Comparison of ENCODE assay signal across 21 cellular contexts in genomic region chr9:2479056-2479565, GRCh38.
DNase-seq lines count a peak whose midpoint lies in the region; ATAC-seq, FAIRE-seq and TF ChIP-seq lines count a peak whose summit lies in the region.
"Had no signal": no experiment of that assay in that cellular context is flagged by ENCODE, and none has a peak within 500 bp of the region (broad histone marks: within the 10 kb centered on the region; RNA-seq: fewer than 3 reads in every experiment).

No MANE protein-coding gene starts in this region.

- TF ChIP-seq POLR2A in A549 (IDR thresholded peaks at IDR 0.05; ENCODE audit: low read length), result no peak

- H3K27me3 ChIP-seq in bronchial epithelial cell (ENCODE audit: control insufficient read depth, insufficient read depth, low read length), result no peaks in the 10 kb centered on the region

- no peaks in the 10 kb centered on the region for H3K36me3 ChIP-seq in bronchial epithelial cell (ENCODE audit: control insufficient read depth, insufficient read depth, low read length)

- no peak for TF ChIP-seq RAD21 in A549 (conservative IDR thresholded peaks at IDR 0.05 in 1 of 2, IDR thresholded peaks at IDR 0.05 in 1 of 2)

- 73% methylated on average over 2 of the region's 2 CpGs for WGBS in A549 (ENCODE audit: missing lambda C conversion rate)

- POLR2A ChIA-PET in A549 (lab: Yijun Ruan, JAX) (no interaction called here), T-cell (lab: Charles Lee) (no interaction called here)

- no peaks in the 10 kb centered on the region for H3K36me3 Mint-ChIP-seq in T-cell
- H3K36me3 Mint-ChIP-seq: CD8-positive, alpha-beta T cell had no signal

- H3K4me1 ChIP-seq in A549, result peaks cover 24% of the 10 kb centered on the region

- TF ChIP-seq EP300 in A549 (IDR thresholded peaks at IDR 0.05), result no peak

- TF ChIP-seq CTCF in 22Rv1 (IDR thresholded peaks at IDR 0.05) (no peak), A549 (IDR thresholded peaks at IDR 0.05) (no peak), bronchial epithelial cell (IDR thresholded peaks at IDR 0.05; ENCODE audit: insufficient read depth, low read length, severe bottlenecking) (no peak)

- H3K27ac Mint-ChIP-seq in T-cell, result no peak overlapping the region
- H3K27ac Mint-ChIP-seq: CD8-positive, alpha-beta T cell; HFFc6; T-helper 2 cell treated with Interferon-gamma antibody and Interleukin-4, amounts not matched to agents 5 μg/mL and 100 μg/mL, for 36 hours had no signal

- no peak for DNase-seq in A549 (ENCODE audit: low read depth in 1 of 2, low spot score in 1 of 2)
- DNase-seq in NCI-H146 (lab: John Stamatoyannopoulos, UW), result peak; percentile 75
- DNase-seq in bronchial epithelial cell (ENCODE audit: low read depth), result peak; percentile 37
- no peak for DNase-seq in stimulated activated CD4-positive, alpha-beta T cell treated with anti-CD3 and anti-CD28 coated beads, Interleukin-12 subunit alpha, Interleukin-12 subunit beta, amount 100 ng/mL, for 4 hours
- DNase-seq in T-cell, result no peak
- DNase-seq: CD8-positive, alpha-beta T cell; DMS79; GF-D8; HFFc6; NCI-H1048; NCI-H1694 treated with DMSO at 0.1 percent for 48 hours; SW 1271 had no signal

- FAIRE-seq in A549 (lab: Jason Lieb, UNC) (no peak), bronchial epithelial cell (lab: Jason Lieb, UNC) (no peak)
- FAIRE-seq: D721Med, GM12891, GM18507, H54 had no signal

- H3K4me3 Mint-ChIP-seq in T-cell, result no peak overlapping the region
- H3K4me3 Mint-ChIP-seq: CD8-positive, alpha-beta T cell; HFFc6; T-helper 2 cell treated with Interferon-gamma antibody and Interleukin-4, amounts not matched to agents 5 μg/mL and 100 μg/mL, for 36 hours had no signal

- ATAC-seq in A549 (no peak), GM18858 (IDR thresholded peaks at IDR 0.05; ENCODE audit: unreplicated experiment) (no peak), T-cell (replicated peaks in 1 of 4) (no peak)
- ATAC-seq: CD8-positive, alpha-beta T cell had no signal

- no peaks in the 10 kb centered on the region for H3K4me1 Mint-ChIP-seq in T-cell

- H3K4me3 ChIP-seq in A549 (no peak overlapping the region), bronchial epithelial cell (ENCODE audit: low read depth, low read length) (no peak overlapping the region)

- peak overlapping the region; percentile 52; the same call in 2 of the 3 replicates for H3K4me2 ChIP-seq in A549
- H3K4me2 ChIP-seq: KMS-11 had no signal

- H3K27ac ChIP-seq in 22Rv1, result peak overlapping the region; percentile 12; the same call in 1 of the 2 replicates
- peak overlapping the region in 1 of 2 experiments; percentile 13; a peak in 2 of 6 replicates for H3K27ac ChIP-seq in A549
- H3K27ac ChIP-seq: KMS-11, RWPE1 had no signal

- peaks cover 13 to 22% of the 10 kb centered on the region in 2 donors for H3K27me3 Mint-ChIP-seq in T-cell

- CTCF ChIA-PET in A549 (lab: Yijun Ruan, JAX), result no interaction called here
- CTCF ChIA-PET in T-cell (lab: Charles Lee), result no interaction called here

- peaks cover 0 to 3% (median 0%) of the 10 kb centered on the region in 3 donors for H3K9me3 Mint-ChIP-seq in T-cell
- H3K9me3 Mint-ChIP-seq: CD8-positive, alpha-beta T cell; HFFc6; T-helper 2 cell treated with Interferon-gamma antibody and Interleukin-4, amounts not matched to agents 5 μg/mL and 100 μg/mL, for 36 hours had no signal

- H3K9me3 ChIP-seq in A549, result no peaks in the 10 kb centered on the region

TF ChIP-seq in A549, 52 proteins besides CTCF, POLR2A, EP300 and RAD21:
- TF ChIP-seq MAX (IDR thresholded peaks at IDR 0.05) (no peak), CHD4 (IDR thresholded peaks at IDR 0.05; ENCODE audit: borderline replicate concordance) (no peak), MAZ (IDR thresholded peaks at IDR 0.05; ENCODE audit: borderline replicate concordance, low read depth, low read length) (no peak), NFE2L2 (conservative IDR thresholded peaks at IDR 0.05; ENCODE audit: low read length) (no peak), ZC3H11A (IDR thresholded peaks at IDR 0.05) (no peak), HDAC2 (IDR thresholded peaks at IDR 0.05) (no peak)

Comparison
In these comparisons a context has a peak if more than half of its experiments do, and no peak if none do; other contexts are left out.
1. DNase-seq: peak in NCI-H146 (single experiment) and bronchial epithelial cell (single experiment); none in A549 (0 of 2), stimulated activated CD4-positive, alpha-beta T cell treated with anti-CD3 and anti-CD28 coated beads, Interleukin-12 subunit alpha, Interleukin-12 subunit beta, amount 100 ng/mL, for 4 hours (single experiment) and T-cell (0 of 34).